ENCODE assay signal across 8 cellular contexts in genomic region chr11:119222308-119222707, GRCh38. TPM values are rescaled to one million over a fixed set of nuclear protein-coding genes. Genes with fewer than 3 reads are reported as not detected.
A peak's percentile ranks its signal among the peaks of the same experiment; 100 is the strongest.
DNase-seq lines count a peak whose midpoint lies in the region; TF ChIP-seq lines count a peak whose summit lies in the region.

No MANE protein-coding gene starts in this region.

- no peaks in the 10 kb centered on the region for H3K9me3 Mint-ChIP-seq in nephron
- no peaks in the 10 kb centered on the region for H3K9me3 Mint-ChIP-seq in activated CD4-positive, alpha-beta memory T cell treated with anti-CD3 and anti-CD28 coated beads, Interleukin-2, amount 10 ng/mL, durations not matched to agents 7 days and 5 days
- no peaks in the 10 kb centered on the region for H3K9me3 Mint-ChIP-seq in activated T-helper 1 cell treated with anti-CD3 and anti-CD28 coated beads, Interleukin-12 subunit alpha, Interleukin-12 subunit beta, Interleukin-2, Interleukin-4 antibody, amounts not matched to agents 30 ng/mL and 10 ng/mL and 1 ng/mL, durations not matched to agents 14 hours and 24 hours and 36 hours

- H3K4me3 Mint-ChIP-seq in nephron: no peak overlapping the region
- no peak overlapping the region for H3K4me3 Mint-ChIP-seq in activated CD4-positive, alpha-beta memory T cell treated with anti-CD3 and anti-CD28 coated beads, Interleukin-2, amount 10 ng/mL, durations not matched to agents 7 days and 5 days
- H3K4me3 Mint-ChIP-seq in activated T-helper 1 cell treated with anti-CD3 and anti-CD28 coated beads, Interleukin-12 subunit alpha, Interleukin-12 subunit beta, Interleukin-2, Interleukin-4 antibody, amounts not matched to agents 30 ng/mL and 10 ng/mL and 1 ng/mL, durations not matched to agents 14 hours and 24 hours and 36 hours: no peak overlapping the region

- H3K4me1 Mint-ChIP-seq in nephron: peaks cover 7% of the 10 kb centered on the region
- peaks cover 36% of the 10 kb centered on the region for H3K4me1 Mint-ChIP-seq in activated CD4-positive, alpha-beta memory T cell treated with anti-CD3 and anti-CD28 coated beads, Interleukin-2, amount 10 ng/mL, durations not matched to agents 7 days and 5 days
- peaks cover 36% of the 10 kb centered on the region for H3K4me1 Mint-ChIP-seq in activated T-helper 1 cell treated with anti-CD3 and anti-CD28 coated beads, Interleukin-12 subunit alpha, Interleukin-12 subunit beta, Interleukin-2, Interleukin-4 antibody, amounts not matched to agents 30 ng/mL and 10 ng/mL and 1 ng/mL, durations not matched to agents 14 hours and 24 hours and 36 hours (ENCODE audit: low read depth)

- peak; percentile 45 for DNase-seq in ELR (ENCODE audit: low read depth)
- peak; percentile 18 for DNase-seq in NCI-H2196 treated with DMSO at 0.1 percent for 48 hours (lab: John Stamatoyannopoulos, UW; ENCODE audit: unreplicated experiment)
- peak; percentile 33 for DNase-seq in dedifferentiated amniotic fluid mesenchymal stem cell (ENCODE audit: extremely low spot score)
- DNase-seq in activated CD4-positive, alpha-beta memory T cell treated with anti-CD3 and anti-CD28 coated beads, Interleukin-2, amount 10 ng/mL, durations not matched to agents 7 days and 5 days: no peak
- DNase-seq in activated T-helper 1 cell treated with anti-CD3 and anti-CD28 coated beads, Interleukin-12 subunit alpha, Interleukin-12 subunit beta, Interleukin-2, Interleukin-4 antibody, amounts not matched to agents 30 ng/mL and 10 ng/mL and 1 ng/mL, durations not matched to agents 14 hours and 24 hours and 36 hours (ENCODE audit: low spot score): no peak
- no peak for DNase-seq in stimulated activated CD4-positive, alpha-beta T cell treated with anti-CD3 and anti-CD28 coated beads, Interleukin-15, amount 100 ng/mL, for 24 hours
- no peak for DNase-seq in ecto neural progenitor cell (ENCODE audit: low spot score)

- peak overlapping the region; percentile 40 to 56 (median 46) for H3K27ac Mint-ChIP-seq in nephron
- no peak overlapping the region for H3K27ac Mint-ChIP-seq in activated CD4-positive, alpha-beta memory T cell treated with anti-CD3 and anti-CD28 coated beads, Interleukin-2, amount 10 ng/mL, durations not matched to agents 7 days and 5 days
- no peak overlapping the region for H3K27ac Mint-ChIP-seq in activated T-helper 1 cell treated with anti-CD3 and anti-CD28 coated beads, Interleukin-12 subunit alpha, Interleukin-12 subunit beta, Interleukin-2, Interleukin-4 antibody, amounts not matched to agents 30 ng/mL and 10 ng/mL and 1 ng/mL, durations not matched to agents 14 hours and 24 hours and 36 hours

- intact Hi-C loops in activated T-helper 1 cell treated with anti-CD3 and anti-CD28 coated beads, Interleukin-12 subunit alpha, Interleukin-12 subunit beta, Interleukin-2, Interleukin-4 antibody, amounts not matched to agents 30 ng/mL and 10 ng/mL and 1 ng/mL, durations not matched to agents 14 hours and 24 hours and 36 hours (cut with micrococcal nuclease): loop anchor here (2.0 kb wide), 1 partner anchor 16 kb away; the partner anchor contains the start of gene CBL

- peaks cover 4% of the 10 kb centered on the region for H3K36me3 Mint-ChIP-seq in nephron (ENCODE audit: low read depth)
- peaks cover 17% of the 10 kb centered on the region for H3K36me3 Mint-ChIP-seq in activated CD4-positive, alpha-beta memory T cell treated with anti-CD3 and anti-CD28 coated beads, Interleukin-2, amount 10 ng/mL, durations not matched to agents 7 days and 5 days (ENCODE audit: low read depth)
- peaks cover 2% of the 10 kb centered on the region for H3K36me3 Mint-ChIP-seq in activated T-helper 1 cell treated with anti-CD3 and anti-CD28 coated beads, Interleukin-12 subunit alpha, Interleukin-12 subunit beta, Interleukin-2, Interleukin-4 antibody, amounts not matched to agents 30 ng/mL and 10 ng/mL and 1 ng/mL, durations not matched to agents 14 hours and 24 hours and 36 hours (ENCODE audit: low read depth)

- no peaks in the 10 kb centered on the region for H3K27me3 Mint-ChIP-seq in nephron (ENCODE audit: low read depth)
- H3K27me3 Mint-ChIP-seq in activated CD4-positive, alpha-beta memory T cell treated with anti-CD3 and anti-CD28 coated beads, Interleukin-2, amount 10 ng/mL, durations not matched to agents 7 days and 5 days: no peaks in the 10 kb centered on the region
- H3K27me3 Mint-ChIP-seq in activated T-helper 1 cell treated with anti-CD3 and anti-CD28 coated beads, Interleukin-12 subunit alpha, Interleukin-12 subunit beta, Interleukin-2, Interleukin-4 antibody, amounts not matched to agents 30 ng/mL and 10 ng/mL and 1 ng/mL, durations not matched to agents 14 hours and 24 hours and 36 hours (ENCODE audit: insufficient read depth): no peaks in the 10 kb centered on the region

- POLR2A ChIA-PET in activated CD4-positive, alpha-beta memory T cell treated with anti-CD3 and anti-CD28 coated beads, Interleukin-2, amount 10 ng/mL, durations not matched to agents 7 days and 5 days (lab: Charles Lee): interaction anchor here (1.0 kb wide), 2 partner anchors 11 to 40 kb away, joined by 3 to 5 read pairs; no protein-coding TSS in a partner anchor

- CTCF ChIA-PET in activated CD4-positive, alpha-beta memory T cell treated with anti-CD3 and anti-CD28 coated beads, Interleukin-2, amount 10 ng/mL, durations not matched to agents 7 days and 5 days (lab: Charles Lee): interaction anchor here (0.8 to 1.0 kb wide), 2 partner anchors 40 to 100 kb away, joined by 3 read pairs; no protein-coding TSS in a partner anchor

- TF ChIP-seq CTCF in nephron (IDR thresholded peaks at IDR 0.05; ENCODE audit: unreplicated experiment in 3 of 3): no peak

RNA-seq across cellular contexts. Expression of gene CBL, which starts 16.2 kb away (rescaled TPM):
- 10 to 100 TPM; 45.0 to 47.0 TPM for total RNA-seq in activated CD4-positive, alpha-beta memory T cell treated with anti-CD3 and anti-CD28 coated beads, Interleukin-2, amount 10 ng/mL, durations not matched to agents 7 days and 5 days
- total RNA-seq in activated T-helper 1 cell treated with anti-CD3 and anti-CD28 coated beads, Interleukin-12 subunit alpha, Interleukin-12 subunit beta, Interleukin-2, Interleukin-4 antibody, amounts not matched to agents 30 ng/mL and 10 ng/mL and 1 ng/mL, durations not matched to agents 14 hours and 24 hours and 36 hours: 38.1 and 39.9 TPM in 2 replicates

RNA-seq across cellular contexts. Expression of gene NHERF4, which starts 37.0 kb away (rescaled TPM):
- under 1 TPM; 0.33 to 0.35 TPM for total RNA-seq in activated CD4-positive, alpha-beta memory T cell treated with anti-CD3 and anti-CD28 coated beads, Interleukin-2, amount 10 ng/mL, durations not matched to agents 7 days and 5 days
- 0.56 TPM in 1 of 2 replicates, not detected in the other for total RNA-seq in activated T-helper 1 cell treated with anti-CD3 and anti-CD28 coated beads, Interleukin-12 subunit alpha, Interleukin-12 subunit beta, Interleukin-2, Interleukin-4 antibody, amounts not matched to agents 30 ng/mL and 10 ng/mL and 1 ng/mL, durations not matched to agents 14 hours and 24 hours and 36 hours

RNA-seq across cellular contexts. Expression of gene NLRX1, which starts 53.8 kb away (rescaled TPM):
- 10 to 100 TPM; 19.2 to 21.9 TPM for total RNA-seq in activated CD4-positive, alpha-beta memory T cell treated with anti-CD3 and anti-CD28 coated beads, Interleukin-2, amount 10 ng/mL, durations not matched to agents 7 days and 5 days
- total RNA-seq in activated T-helper 1 cell treated with anti-CD3 and anti-CD28 coated beads, Interleukin-12 subunit alpha, Interleukin-12 subunit beta, Interleukin-2, Interleukin-4 antibody, amounts not matched to agents 30 ng/mL and 10 ng/mL and 1 ng/mL, durations not matched to agents 14 hours and 24 hours and 36 hours: 24.1 and 29.5 TPM in 2 replicates

Comparison
In these comparisons a context has a peak if more than half of its experiments do, and no peak if none do; other contexts are left out.
1. DNase-seq: peak in ELR (single experiment), NCI-H2196 treated with DMSO at 0.1 percent for 48 hours (single experiment) and dedifferentiated amniotic fluid mesenchymal stem cell (single experiment); none in activated CD4-positive, alpha-beta memory T cell treated with anti-CD3 and anti-CD28 coated beads, Interleukin-2, amount 10 ng/mL, durations not matched to agents 7 days and 5 days (single experiment), activated T-helper 1 cell treated with anti-CD3 and anti-CD28 coated beads, Interleukin-12 subunit alpha, Interleukin-12 subunit beta, Interleukin-2, Interleukin-4 antibody, amounts not matched to agents 30 ng/mL and 10 ng/mL and 1 ng/mL, durations not matched to agents 14 hours and 24 hours and 36 hours (single experiment), stimulated activated CD4-positive, alpha-beta T cell treated with anti-CD3 and anti-CD28 coated beads, Interleukin-15, amount 100 ng/mL, for 24 hours (single experiment) and ecto neural progenitor cell (single experiment).
2. H3K27ac Mint-ChIP-seq: peak in nephron (3 of 3); none in activated CD4-positive, alpha-beta memory T cell treated with anti-CD3 and anti-CD28 coated beads, Interleukin-2, amount 10 ng/mL, durations not matched to agents 7 days and 5 days (single experiment) and activated T-helper 1 cell treated with anti-CD3 and anti-CD28 coated beads, Interleukin-12 subunit alpha, Interleukin-12 subunit beta, Interleukin-2, Interleukin-4 antibody, amounts not matched to agents 30 ng/mL and 10 ng/mL and 1 ng/mL, durations not matched to agents 14 hours and 24 hours and 36 hours (single experiment).